In genomic region chr10:17768506-17768905, GRCh38 we compare ENCODE assay signal across 1 cellular context.
TF ChIP-seq lines count a peak whose summit lies in the region.

No MANE protein-coding gene starts in this region.

TF ChIP-seq in K562, 482 proteins besides CTCF, POLR2A, EP300 and RAD21 (continued from another document):
- no peak for TF ChIP-seq DEAF1 (CRISPR knock-in tag; IDR thresholded peaks at IDR 0.05)
- peak; percentile 55; the same call in 1 of the 2 replicates for TF ChIP-seq C11orf30 (IDR thresholded peaks at IDR 0.05; ENCODE audit: low read depth)
